ENCODE assay signal across 24 cellular contexts in genomic region chr3:121720163-121720562, GRCh38. TPM values are rescaled to one million over a fixed set of nuclear protein-coding genes. Genes with fewer than 3 reads are reported as not detected.
"Had no signal": no experiment of that assay in that cellular context is flagged by ENCODE, and none has a peak within 500 bp of the region (broad histone marks: within the 10 kb centered on the region; RNA-seq: fewer than 3 reads in every experiment).

No MANE protein-coding gene starts in this region.

- FAIRE-seq: endothelial cell of umbilical vein, kidney had no signal

- H3K4me3 ChIP-seq: body of pancreas, gastroesophageal sphincter, lower lobe of right lung, suprapubic skin, tibial artery, upper lobe of right lung had no signal

- ATAC-seq: activated CD8-positive, alpha-beta memory T cell treated with anti-CD3 and anti-CD28 coated beads, Interleukin-2, amount 10 ng/mL, durations not matched to agents 7 days and 5 days; activated CD8-positive, alpha-beta T cell treated with anti-CD3 and anti-CD28 coated beads, Interleukin-2, amount 10 ng/mL, durations not matched to agents 7 days and 5 days; body of pancreas; gastroesophageal sphincter; lower lobe of right lung; upper lobe of right lung had no signal

- H3K27me3 Mint-ChIP-seq: activated B cell treated with CpG ODN at 0.5 μM for 24 hours; activated CD8-positive, alpha-beta memory T cell treated with anti-CD3 and anti-CD28 coated beads, Interleukin-2, amount 10 ng/mL, durations not matched to agents 7 days and 5 days; activated naive CD8-positive, alpha-beta T cell had no signal

- H3K9me3 ChIP-seq: body of pancreas, gastroesophageal sphincter, lower lobe of right lung, suprapubic skin, tibial artery, upper lobe of right lung had no signal

- H3K27ac Mint-ChIP-seq: activated B cell treated with CpG ODN at 0.5 μM for 24 hours; activated CD8-positive, alpha-beta memory T cell treated with anti-CD3 and anti-CD28 coated beads, Interleukin-2, amount 10 ng/mL, durations not matched to agents 7 days and 5 days; activated CD8-positive, alpha-beta T cell treated with anti-CD3 and anti-CD28 coated beads, Interleukin-2, amount 10 ng/mL, durations not matched to agents 7 days and 5 days; activated naive CD8-positive, alpha-beta T cell; activated T-helper 2 cell treated with anti-CD3 and anti-CD28 coated beads, Interferon-gamma antibody, Interleukin-2, Interleukin-4, amounts not matched to agents 10 μg/mL and 5 μg/mL and 100 μg/mL, durations not matched to agents 14 hours and 24 hours and 36 hours; nephron had no signal

- H3K4me3 Mint-ChIP-seq: activated B cell treated with CpG ODN at 0.5 μM for 24 hours; activated CD8-positive, alpha-beta memory T cell treated with anti-CD3 and anti-CD28 coated beads, Interleukin-2, amount 10 ng/mL, durations not matched to agents 7 days and 5 days; activated CD8-positive, alpha-beta T cell treated with anti-CD3 and anti-CD28 coated beads, Interleukin-2, amount 10 ng/mL, durations not matched to agents 7 days and 5 days; activated naive CD8-positive, alpha-beta T cell; immature natural killer cell; nephron had no signal

- H3K27me3 ChIP-seq: body of pancreas, gastroesophageal sphincter, suprapubic skin, tibial artery, upper lobe of right lung had no signal

- H3K27ac ChIP-seq: body of pancreas, gastroesophageal sphincter, lower lobe of right lung, suprapubic skin, tibial artery, upper lobe of right lung had no signal

- DNase-seq: activated B cell treated with CpG ODN at 0.5 μM for 24 hours; activated CD8-positive, alpha-beta memory T cell treated with anti-CD3 and anti-CD28 coated beads, Interleukin-2, amount 10 ng/mL, durations not matched to agents 7 days and 5 days; activated CD8-positive, alpha-beta T cell treated with anti-CD3 and anti-CD28 coated beads, Interleukin-2, amount 10 ng/mL, durations not matched to agents 7 days and 5 days; activated T-cell treated with anti-CD3 and anti-CD28 coated beads, Interleukin-2, amount 50 U/mL, for 48 hours; anterior cingulate cortex; body of pancreas; caudate nucleus; hippocampal formation; immature natural killer cell; kidney; lower lobe of right lung; mesenchymal stem cell; stimulated activated CD4-positive, alpha-beta T cell treated with anti-CD3 and anti-CD28 coated beads, Interleukin-15, amount 100 ng/mL, for 24 hours; stimulated activated CD4-positive, alpha-beta T cell treated with anti-CD3 and anti-CD28 coated beads, Interleukin-2, amount 100 ng/mL, for 24 hours; stimulated activated naive CD4-positive, alpha-beta T cell; tibial artery; upper lobe of right lung had no signal

- H3K9me3 Mint-ChIP-seq: activated B cell treated with CpG ODN at 0.5 μM for 24 hours; activated T-helper 2 cell treated with anti-CD3 and anti-CD28 coated beads, Interferon-gamma antibody, Interleukin-2, Interleukin-4, amounts not matched to agents 10 μg/mL and 5 μg/mL and 100 μg/mL, durations not matched to agents 14 hours and 24 hours and 36 hours; immature natural killer cell had no signal

- H3K4me1 ChIP-seq: body of pancreas, gastroesophageal sphincter, lower lobe of right lung, suprapubic skin, tibial artery, upper lobe of right lung had no signal

RNA-seq across cellular contexts. Expression of gene HCLS1, which starts 59.5 kb away (rescaled TPM):
- total RNA-seq: osteocyte had no signal
